Comparison of ENCODE assay signal across 23 cellular contexts in genomic region chr11:121310908-121311307, GRCh38. TPM values are rescaled to one million over a fixed set of nuclear protein-coding genes. Genes with fewer than 3 reads are reported as not detected.
DNase-seq lines count a peak whose midpoint lies in the region; FAIRE-seq and TF ChIP-seq lines count a peak whose summit lies in the region.
"Had no signal": no experiment of that assay in that cellular context is flagged by ENCODE, and none has a peak within 500 bp of the region (broad histone marks: within the 10 kb centered on the region; RNA-seq: fewer than 3 reads in every experiment).

No MANE protein-coding gene starts in this region.

- no peaks in the 10 kb centered on the region for H3K27me3 Mint-ChIP-seq in activated T-cell treated with anti-CD3 and anti-CD28 coated beads, Interleukin-2, amount 50 U/mL, for 24 hours

- FAIRE-seq in GM12891 (lab: Jason Lieb, UNC), result peak; percentile 33
- FAIRE-seq: HTR-8/SVneo had no signal

- intact Hi-C loops in A673 (cut with micrococcal nuclease; ENCODE audit: unreplicated experiment), result no loop called here

- peak overlapping the region; percentile 29; the same call in 1 of the 2 replicates for H3K27ac ChIP-seq in VCaP
- no peak overlapping the region for H3K27ac ChIP-seq in Peyer's patch
- no peak overlapping the region for H3K27ac ChIP-seq in A673 (ENCODE audit: low read depth, low read length, poor library complexity, severe bottlenecking)
- H3K27ac ChIP-seq: 22Rv1, GM23248, KMS-11, SK-N-MC had no signal

- H3K9me3 Mint-ChIP-seq in activated T-cell treated with anti-CD3 and anti-CD28 coated beads, Interleukin-2, amount 50 U/mL, for 24 hours, result peaks cover 3% of the 10 kb centered on the region
- H3K9me3 Mint-ChIP-seq: H9 had no signal

- H3K4me1 ChIP-seq in Peyer's patch (no peaks in the 10 kb centered on the region), A673 (ENCODE audit: insufficient read depth, low read length, poor library complexity, severe bottlenecking) (no peaks in the 10 kb centered on the region)

- peaks cover 44% of the 10 kb centered on the region for H3K36me3 Mint-ChIP-seq in activated T-cell treated with anti-CD3 and anti-CD28 coated beads, Interleukin-2, amount 50 U/mL, for 24 hours (ENCODE audit: low read depth)

- H3K9me3 ChIP-seq in Peyer's patch, result no peaks in the 10 kb centered on the region
- H3K9me3 ChIP-seq in A673 (ENCODE audit: low read depth, low read length, poor library complexity, severe bottlenecking), result no peaks in the 10 kb centered on the region

- no peak for TF ChIP-seq POLR2A in GM12891 (IDR thresholded peaks at IDR 0.05; ENCODE audit: low read depth, low read length)
- no peak for TF ChIP-seq POLR2A in Peyer's patch (IDR thresholded peaks at IDR 0.05)

- no peak overlapping the region for H3K4me3 Mint-ChIP-seq in activated T-cell treated with anti-CD3 and anti-CD28 coated beads, Interleukin-2, amount 50 U/mL, for 24 hours
- H3K4me3 Mint-ChIP-seq: H9 had no signal

- H3K36me3 ChIP-seq in Peyer's patch (peaks cover 0 to 32% (median 0%) of the 10 kb centered on the region in 3 donors), A673 (ENCODE audit: insufficient read depth, low read length, poor library complexity, severe bottlenecking) (peaks cover 29% of the 10 kb centered on the region)

- peaks cover 42% of the 10 kb centered on the region for H3K4me1 Mint-ChIP-seq in activated T-cell treated with anti-CD3 and anti-CD28 coated beads, Interleukin-2, amount 50 U/mL, for 24 hours (ENCODE audit: low read depth)

- no peak for TF ChIP-seq CTCF in VCaP (conservative IDR thresholded peaks at IDR 0.05)
- no peak for TF ChIP-seq CTCF in Peyer's patch (IDR thresholded peaks at IDR 0.05)
- no peak for TF ChIP-seq CTCF in A673 (conservative IDR thresholded peaks at IDR 0.05; ENCODE audit: low read depth, low read length)

- H3K27me3 ChIP-seq in Peyer's patch (no peaks in the 10 kb centered on the region), A673 (replicated peaks; ENCODE audit: insufficient read depth, low read depth, low read length, poor library complexity) (no peaks in the 10 kb centered on the region)

- POLR2A ChIA-PET in A673 (lab: Charles Lee; ENCODE audit: low non-redundant PET), result no interaction called here

- CTCF ChIA-PET in A673 (lab: Charles Lee), result no interaction called here

- DNase-seq in activated T-cell treated with anti-CD3 and anti-CD28 coated beads, Interleukin-2, amount 50 U/mL, for 24 hours, result no peak
- no peak for DNase-seq in activated T-cell treated with anti-CD3 and anti-CD28 coated beads, Interleukin-2, amount 50 U/mL, for 1 hour
- no peak for DNase-seq in GM12891 (ENCODE audit: insufficient read length, low spot score)
- DNase-seq in kidney tubule cell (ENCODE audit: low spot score), result peak; percentile 79
- no peak for DNase-seq in Peyer's patch
- no peak for DNase-seq in OCI-M1 (lab: John Stamatoyannopoulos, UW)
- no peak for DNase-seq in A673 (ENCODE audit: low spot score)
- DNase-seq: C1 segment of cervical spinal cord; GM23248; H9; NCI-H1092 treated with DMSO at 0.1 percent for 48 hours; NCI-H1436 treated with DMSO at 0.1 percent for 48 hours; NCI-H1930; NCI-H2227 treated with DMSO at 0.1 percent for 48 hours; NCI-H510A treated with DMSO at 0.1 percent for 48 hours; NCI-H748 treated with DMSO at 0.1 percent for 48 hours; NK-92 treated with Interleukin-12 subunit alpha and Interleukin-12 subunit beta, amount 100 ng/mL, for 24 hours; SHP77 had no signal

- BruUV-seq in A673 (replicated peaks; lab: Mats Ljungman, UMichigan), result no TSS peak

- H3K27ac Mint-ChIP-seq in activated T-cell treated with anti-CD3 and anti-CD28 coated beads, Interleukin-2, amount 50 U/mL, for 24 hours, result peak overlapping the region; percentile 34

- H3K4me3 ChIP-seq in Peyer's patch, result no peak overlapping the region
- H3K4me3 ChIP-seq in A673 (ENCODE audit: low read depth, low read length, poor library complexity, severe bottlenecking), result no peak overlapping the region
- H3K4me3 ChIP-seq: GM23248, SK-N-MC had no signal

TF ChIP-seq in GM12891, 5 proteins besides CTCF, POLR2A, EP300 and RAD21:
- TF ChIP-seq PAX5 (IDR thresholded peaks at IDR 0.05; ENCODE audit: insufficient read depth, low read length, severe bottlenecking) (no peak), SPI1 (IDR thresholded peaks at IDR 0.05; ENCODE audit: low read depth, low read length) (no peak), POU2F2 (IDR thresholded peaks at IDR 0.05; ENCODE audit: low read depth, low read length) (no peak), POLR2AphosphoS5 (IDR thresholded peaks at IDR 0.05; ENCODE audit: low read depth, low read length) (no peak), TAF1 (IDR thresholded peaks at IDR 0.05; ENCODE audit: low read depth, low read length) (no peak)

RNA-seq across cellular contexts. Expression of gene SC5D, which starts 18.3 kb away (rescaled TPM):
- polyA plus RNA-seq in GM12891 (2012; ENCODE audit: low read depth, missing spikeins), result 34.2 TPM
- 10 to 100 TPM; 25.6 to 63.6 (median 37.7) TPM for total RNA-seq in Peyer's patch
- total RNA-seq in A673 (2021), result 64.7 and 82.5 TPM in 2 replicates
